Comparison of ENCODE assay signal across 1 cellular context in genomic region chr12:88299567-88300101, GRCh38.
TF ChIP-seq lines count a peak whose summit lies in the region.

No MANE protein-coding gene starts in this region.

TF ChIP-seq in HepG2, 621 proteins besides CTCF, POLR2A, EP300 and RAD21 (continued from another document):
- TF ChIP-seq NFE2L2 (IDR thresholded peaks at IDR 0.05; ENCODE audit: low read length): peak; percentile 68
- no peak for TF ChIP-seq AKNA (CRISPR knock-in tag; IDR thresholded peaks at IDR 0.05; ENCODE audit: borderline replicate concordance)
- TF ChIP-seq IKZF4 (CRISPR knock-in tag; IDR thresholded peaks at IDR 0.05; ENCODE audit: borderline replicate concordance, low read depth, not compliant biosample characterization): no peak
- TF ChIP-seq FOXK2 (IDR thresholded peaks at IDR 0.05): no peak
